Comparison of ENCODE assay signal across 1 cellular context in genomic region chr17:65307366-65308316, GRCh38.
TF ChIP-seq lines count a peak whose summit lies in the region.

No MANE protein-coding gene starts in this region.

TF ChIP-seq in WTC11, 78 proteins besides CTCF, POLR2A, EP300 and RAD21 (continued from another document):
- TF ChIP-seq IRF2 (CRISPR knock-in tag; IDR thresholded peaks at IDR 0.05; ENCODE audit: borderline replicate concordance, low read depth), result no peak
- no peak for TF ChIP-seq TP53 (CRISPR knock-in tag; IDR thresholded peaks at IDR 0.05)
- no peak for TF ChIP-seq ZNF121 (CRISPR knock-in tag; IDR thresholded peaks at IDR 0.05)
- TF ChIP-seq ARID4B (CRISPR knock-in tag; IDR thresholded peaks at IDR 0.05; ENCODE audit: borderline replicate concordance), result no peak
- TF ChIP-seq CREM (CRISPR knock-in tag; IDR thresholded peaks at IDR 0.05), result no peak
- TF ChIP-seq ZNF512 (CRISPR knock-in tag; IDR thresholded peaks at IDR 0.05; ENCODE audit: borderline replicate concordance), result no peak
- no peak for TF ChIP-seq E2F4 (CRISPR knock-in tag; IDR thresholded peaks at IDR 0.05; ENCODE audit: borderline replicate concordance, low read depth)
